Comparison of ENCODE assay signal across 8 cellular contexts in genomic region chr13:41960700-41961697, GRCh38. TPM values are rescaled to one million over a fixed set of nuclear protein-coding genes. Genes with fewer than 3 reads are reported as not detected.
A peak's percentile ranks its signal among the peaks of the same experiment; 100 is the strongest.
DNase-seq lines count a peak whose midpoint lies in the region; ATAC-seq lines count a peak whose summit lies in the region.

TSS of gene VWA8 (minus strand) at chr13:41961109. CDS start at chr13:41961015, 94 bp downstream.

- peak within 1 kb of the TSS; percentile 95 for H3K4me3 Mint-ChIP-seq in activated CD4-positive, alpha-beta T cell treated with anti-CD3 and anti-CD28 coated beads, Interleukin-2, amount 10 ng/mL, durations not matched to agents 24 days and 14 days

- peaks cover 7% of the 10 kb centered on the region for H3K36me3 Mint-ChIP-seq in activated CD4-positive, alpha-beta T cell treated with anti-CD3 and anti-CD28 coated beads, Interleukin-2, amount 10 ng/mL, durations not matched to agents 24 days and 14 days (ENCODE audit: low read depth)

- peaks cover 32% of the 10 kb centered on the region for H3K4me1 Mint-ChIP-seq in activated CD4-positive, alpha-beta T cell treated with anti-CD3 and anti-CD28 coated beads, Interleukin-2, amount 10 ng/mL, durations not matched to agents 24 days and 14 days

- intact Hi-C loops in activated CD4-positive, alpha-beta T cell treated with anti-CD3 and anti-CD28 coated beads, Interleukin-2, amount 10 ng/mL, durations not matched to agents 24 days and 14 days (cut with micrococcal nuclease) = loop anchor here (1.0 to 5.0 kb wide), 6 partner anchors 32 to 151 kb away; partner anchors contain the start of gene DGKH

- peak; percentile 83 for DNase-seq in AG08395 (ENCODE audit: low spot score)
- DNase-seq in NCI-H510A (lab: John Stamatoyannopoulos, UW) = peak; percentile 6
- peak; percentile 95 for DNase-seq in activated CD4-positive, alpha-beta T cell treated with anti-CD3 and anti-CD28 coated beads, Interleukin-2, amount 10 ng/mL, durations not matched to agents 24 days and 14 days
- peak; percentile 51 for DNase-seq in dedifferentiated amniotic fluid mesenchymal stem cell (ENCODE audit: extremely low spot score)
- peak; percentile 90 for DNase-seq in left kidney (ENCODE audit: low read depth, low spot score)
- DNase-seq in stimulated activated CD4-positive, alpha-beta T cell treated with anti-CD3 and anti-CD28 coated beads, Interleukin-2, amount 100 ng/mL, for 24 hours = peak; percentile 86 to 88

- peak; percentile 87 for ATAC-seq in GM18868 (IDR thresholded peaks at IDR 0.05; ENCODE audit: unreplicated experiment)
- peak; percentile 78 for ATAC-seq in HG03108 (IDR thresholded peaks at IDR 0.05; ENCODE audit: unreplicated experiment)

- H3K27me3 Mint-ChIP-seq in activated CD4-positive, alpha-beta T cell treated with anti-CD3 and anti-CD28 coated beads, Interleukin-2, amount 10 ng/mL, durations not matched to agents 24 days and 14 days = no peaks in the 10 kb centered on the region

- H3K9me3 Mint-ChIP-seq in activated CD4-positive, alpha-beta T cell treated with anti-CD3 and anti-CD28 coated beads, Interleukin-2, amount 10 ng/mL, durations not matched to agents 24 days and 14 days = peaks cover 9% of the 10 kb centered on the region

- peak within 1 kb of the TSS; percentile 93 for H3K27ac Mint-ChIP-seq in activated CD4-positive, alpha-beta T cell treated with anti-CD3 and anti-CD28 coated beads, Interleukin-2, amount 10 ng/mL, durations not matched to agents 24 days and 14 days

RNA-seq across cellular contexts. Expression of gene VWA8, which starts in this region (rescaled TPM):
- 28.4 TPM in 2 replicates for total RNA-seq in activated CD4-positive, alpha-beta T cell treated with anti-CD3 and anti-CD28 coated beads, Interleukin-2, amount 10 ng/mL, durations not matched to agents 24 days and 14 days

Comparison
In these comparisons a context has a peak if more than half of its experiments do, and no peak if none do; other contexts are left out.
1. Peak in every context shown above with its lines: DNase-seq and ATAC-seq.
2. DNase-seq: peak in every context shown above with its lines; median percentile 95 in activated CD4-positive, alpha-beta T cell treated with anti-CD3 and anti-CD28 coated beads, Interleukin-2, amount 10 ng/mL, durations not matched to agents 24 days and 14 days; 90 in left kidney; 87 in stimulated activated CD4-positive, alpha-beta T cell treated with anti-CD3 and anti-CD28 coated beads, Interleukin-2, amount 100 ng/mL, for 24 hours; 83 in AG08395; 51 in dedifferentiated amniotic fluid mesenchymal stem cell; 6 in NCI-H510A.